ENCODE assay signal across 23 cellular contexts in genomic region chr6:76435174-76435573, GRCh38.
A peak's percentile ranks its signal among the peaks of the same experiment; 100 is the strongest.
DNase-seq lines count a peak whose midpoint lies in the region; ATAC-seq and TF ChIP-seq lines count a peak whose summit lies in the region.
"Had no signal": no experiment of that assay in that cellular context is flagged by ENCODE, and none has a peak within 500 bp of the region (broad histone marks: within the 10 kb centered on the region; RNA-seq: fewer than 3 reads in every experiment).

No MANE protein-coding gene starts in this region.

- H3K27ac ChIP-seq in cardiac muscle cell (peak overlapping the region; percentile 42), brain microvascular endothelial cell (no peak overlapping the region), trophoblast cell (ENCODE audit: low read depth, low read length) (no peak overlapping the region), uterus (no peak overlapping the region)
- H3K27ac ChIP-seq: dorsolateral prefrontal cortex, upper lobe of right lung had no signal

- peak overlapping the region; percentile 61 for H2BK12ac ChIP-seq in trophoblast cell (ENCODE audit: low read length)

- intact Hi-C loops in Right ventricle myocardium superior (cut with DNase I) (no loop called here), uterus (cut with DNase I; ENCODE audit: low total_unique reads) (no loop called here)

- H3K79me1 ChIP-seq in trophoblast cell (ENCODE audit: low read length): peaks cover 3% of the 10 kb centered on the region

- no peak overlapping the region for H3K14ac ChIP-seq in trophoblast cell (ENCODE audit: low read length)

- H3K27me3 ChIP-seq in cardiac muscle cell: no peaks in the 10 kb centered on the region
- no peaks in the 10 kb centered on the region for H3K27me3 ChIP-seq in brain microvascular endothelial cell (replicated peaks)
- no peaks in the 10 kb centered on the region for H3K27me3 ChIP-seq in trophoblast cell (ENCODE audit: insufficient read depth, low read length)
- no peaks in the 10 kb centered on the region for H3K27me3 ChIP-seq in uterus
- H3K27me3 ChIP-seq: upper lobe of right lung had no signal

- no peak overlapping the region for H3K4ac ChIP-seq in trophoblast cell (ENCODE audit: low read depth, low read length)

- H3K4me1 ChIP-seq in cardiac muscle cell (ENCODE audit: low read depth) (peaks cover 4% of the 10 kb centered on the region), trophoblast cell (ENCODE audit: control insufficient read depth in 1 of 2, insufficient read depth in 2 of 2, low read length in 2 of 2) (peaks cover 0 to 7% of the 10 kb centered on the region in 2 experiments), uterus (no peaks in the 10 kb centered on the region)
- H3K4me1 ChIP-seq: upper lobe of right lung had no signal

- no peak overlapping the region for H2AFZ ChIP-seq in trophoblast cell (ENCODE audit: insufficient read depth, low read length, poor library complexity)

- H3K36me3 ChIP-seq in cardiac muscle cell (no peaks in the 10 kb centered on the region), brain microvascular endothelial cell (replicated peaks) (no peaks in the 10 kb centered on the region), trophoblast cell (ENCODE audit: control insufficient read depth in 1 of 2, insufficient read depth in 2 of 2, low read length in 2 of 2) (no peaks in the 10 kb centered on the region), uterus (no peaks in the 10 kb centered on the region)
- H3K36me3 ChIP-seq: upper lobe of right lung had no signal

- DNase-seq in cardiac muscle cell (ENCODE audit: low read depth in 1 of 2, low spot score in 1 of 2) (peak in 1 of 2 donors; percentile 58), Right ventricle myocardium superior (no peak), NCI-H226 (peak; percentile 97), brain microvascular endothelial cell (peak; percentile 0), trophoblast cell (no peak), uterus (no peak)
- DNase-seq: activated CD8-positive, alpha-beta memory T cell treated with anti-CD3 and anti-CD28 coated beads, Interleukin-2, amount 50 U/mL, for 4 hours; central memory CD4-positive, alpha-beta T cell; COR-L47; DMS79; dorsolateral prefrontal cortex; IMR-90; naive B cell; NCI-H1436 treated with DMSO at 0.1 percent for 48 hours; NCI-H524; retina; substantia nigra; T-helper 2 cell; upper lobe of right lung had no signal

- H2BK5ac ChIP-seq in trophoblast cell (ENCODE audit: low read depth, low read length, poor library complexity): no peak overlapping the region

- H3K18ac ChIP-seq in trophoblast cell (ENCODE audit: low read length): no peak overlapping the region

- H3K23ac ChIP-seq in trophoblast cell (ENCODE audit: low read length): no peak overlapping the region

- no peak overlapping the region for H4K12ac ChIP-seq in trophoblast cell (ENCODE audit: low read depth, low read length)

- no CpG with 5 or more reads among the region's 1 CpG for WGBS in trophoblast cell (ENCODE audit: extremely low coverage, insufficient coverage, insufficient read length)

- H3K9me3 ChIP-seq in cardiac muscle cell (ENCODE audit: low read depth) (no peaks in the 10 kb centered on the region), trophoblast cell (ENCODE audit: insufficient read depth, low read depth, low read length) (no peaks in the 10 kb centered on the region), uterus (no peaks in the 10 kb centered on the region)
- H3K9me3 ChIP-seq: upper lobe of right lung had no signal

- no peak overlapping the region for H4K8ac ChIP-seq in trophoblast cell (ENCODE audit: low read depth, low read length)

- no peak for TF ChIP-seq POLR2A in uterus (IDR thresholded peaks at IDR 0.05)

- ATAC-seq in Right ventricle myocardium superior (ENCODE audit: poor library complexity): no peak
- no peak for ATAC-seq in HG03469 (IDR thresholded peaks at IDR 0.05; ENCODE audit: unreplicated experiment)
- ATAC-seq in GM21528 (IDR thresholded peaks at IDR 0.05; ENCODE audit: low FRiP score, unreplicated experiment): no peak
- ATAC-seq: activated T-helper 17 cell treated with anti-CD3 and anti-CD28 coated beads, Interleukin-2, amount 50 U/mL, for 72 hours; GM12878; upper lobe of right lung had no signal

- H2BK120ac ChIP-seq in trophoblast cell (ENCODE audit: insufficient read depth, low read length, poor library complexity): no peak overlapping the region

- no peak overlapping the region for H3K4me2 ChIP-seq in trophoblast cell (ENCODE audit: low read length)

- in situ Hi-C loops in brain microvascular endothelial cell (cut with HindIII; ENCODE audit: low pct_ligation_motif_present, low sequenced_read_pairs): no loop called here

- no peak overlapping the region for H4K91ac ChIP-seq in trophoblast cell (ENCODE audit: low read depth, low read length)

- H3K79me2 ChIP-seq in trophoblast cell (ENCODE audit: control insufficient read depth, insufficient read depth, low read length, poor library complexity): no peaks in the 10 kb centered on the region

- no peak overlapping the region for H3K9ac ChIP-seq in trophoblast cell (ENCODE audit: low read length)

- no peak overlapping the region for H2AK5ac ChIP-seq in trophoblast cell (ENCODE audit: low read length)

- H3K4me3 ChIP-seq in cardiac muscle cell: no peak overlapping the region
- no peak overlapping the region for H3K4me3 ChIP-seq in brain microvascular endothelial cell (ENCODE audit: low read depth, low read length)
- no peak overlapping the region for H3K4me3 ChIP-seq in trophoblast cell (ENCODE audit: low read depth, low read length)
- H3K4me3 ChIP-seq in uterus: no peak overlapping the region
- H3K4me3 ChIP-seq: dorsolateral prefrontal cortex, GM12878, upper lobe of right lung had no signal

- TF ChIP-seq CTCF in cardiac muscle cell (IDR thresholded peaks at IDR 0.05; ENCODE audit: low read depth, low read length) (no peak), brain microvascular endothelial cell (IDR thresholded peaks at IDR 0.05; ENCODE audit: low read depth, low read length, missing control alignments) (no peak), uterus (IDR thresholded peaks at IDR 0.05) (no peak)

Comparison
In these comparisons a context has a peak if more than half of its experiments do, and no peak if none do; other contexts are left out.
1. DNase-seq: peak in NCI-H226 (single experiment) and brain microvascular endothelial cell (single experiment); none in Right ventricle myocardium superior (single experiment), trophoblast cell (0 of 2) and uterus (0 of 2).